In genomic region chr3:133998691-133999241, GRCh38 we compare ENCODE assay signal across 27 cellular contexts. TPM values are rescaled to one million over a fixed set of nuclear protein-coding genes. Genes with fewer than 3 reads are reported as not detected.
"Had no signal": no experiment of that assay in that cellular context is flagged by ENCODE, and none has a peak within 500 bp of the region (broad histone marks: within the 10 kb centered on the region; RNA-seq: fewer than 3 reads in every experiment).

No MANE protein-coding gene starts in this region.

- H3K27me3 ChIP-seq: ascending aorta, body of pancreas had no signal

- H3K36me3 Mint-ChIP-seq: activated naive CD4-positive, alpha-beta T cell treated with anti-CD3 and anti-CD28 coated beads, Interleukin-2, amount 50 U/mL, for 72 hours; T-cell had no signal

- ATAC-seq: activated CD4-positive, alpha-beta T cell treated with anti-CD3 and anti-CD28 coated beads for 36 hours; activated naive CD4-positive, alpha-beta T cell treated with anti-CD3 and anti-CD28 coated beads, Interleukin-2, amount 50 U/mL, for 72 hours; activated naive CD8-positive, alpha-beta T cell treated with anti-CD3 and anti-CD28 coated beads, Interleukin-2, amount 50 U/mL, for 24 hours; activated T-cell treated with anti-CD3 and anti-CD28 coated beads, Interleukin-2, amount 50 U/mL, for 4 hours; body of pancreas; Panc1; Right ventricle myocardium inferior; T-cell had no signal

- H3K36me3 ChIP-seq: ascending aorta had no signal

- H3K4me3 ChIP-seq: ascending aorta, body of pancreas, SK-N-MC had no signal

- H3K27ac ChIP-seq: ascending aorta, body of pancreas, SK-N-MC, VCaP had no signal

- H3K4me3 Mint-ChIP-seq: activated CD4-positive, alpha-beta memory T cell treated with anti-CD3 and anti-CD28 coated beads, Interleukin-2, amount 10 ng/mL, durations not matched to agents 7 days and 5 days; activated CD4-positive, alpha-beta T cell treated with anti-CD3 and anti-CD28 coated beads for 36 hours; activated naive CD8-positive, alpha-beta T cell treated with anti-CD3 and anti-CD28 coated beads, Interleukin-2, amount 50 U/mL, for 24 hours; activated T-cell treated with anti-CD3 and anti-CD28 coated beads, Interleukin-2, amount 50 U/mL, for 4 hours; T-cell had no signal

- H3K4me1 Mint-ChIP-seq: activated CD4-positive, alpha-beta memory T cell treated with anti-CD3 and anti-CD28 coated beads, Interleukin-2, amount 10 ng/mL, durations not matched to agents 7 days and 5 days; activated CD4-positive, alpha-beta T cell treated with anti-CD3 and anti-CD28 coated beads for 36 hours; activated naive CD8-positive, alpha-beta T cell treated with anti-CD3 and anti-CD28 coated beads, Interleukin-2, amount 50 U/mL, for 24 hours; T-cell had no signal

- H3K9me3 ChIP-seq: ascending aorta, body of pancreas had no signal

- H3K27ac Mint-ChIP-seq: activated CD4-positive, alpha-beta memory T cell treated with anti-CD3 and anti-CD28 coated beads, Interleukin-2, amount 10 ng/mL, durations not matched to agents 7 days and 5 days; activated CD4-positive, alpha-beta T cell treated with anti-CD3 and anti-CD28 coated beads for 36 hours; activated naive CD4-positive, alpha-beta T cell treated with anti-CD3 and anti-CD28 coated beads, Interleukin-2, amount 50 U/mL, for 72 hours; activated naive CD8-positive, alpha-beta T cell treated with anti-CD3 and anti-CD28 coated beads, Interleukin-2, amount 50 U/mL, for 24 hours; T-cell had no signal

- H3K9me3 Mint-ChIP-seq: activated CD4-positive, alpha-beta memory T cell treated with anti-CD3 and anti-CD28 coated beads, Interleukin-2, amount 10 ng/mL, durations not matched to agents 7 days and 5 days; activated naive CD4-positive, alpha-beta T cell treated with anti-CD3 and anti-CD28 coated beads, Interleukin-2, amount 50 U/mL, for 72 hours; activated naive CD8-positive, alpha-beta T cell treated with anti-CD3 and anti-CD28 coated beads, Interleukin-2, amount 50 U/mL, for 24 hours; T-cell had no signal

- H3K4me1 ChIP-seq: ascending aorta, body of pancreas had no signal

- DNase-seq: activated CD4-positive, alpha-beta memory T cell treated with anti-CD3 and anti-CD28 coated beads, Interleukin-2, amount 10 ng/mL, durations not matched to agents 7 days and 5 days; activated CD4-positive, alpha-beta T cell treated with anti-CD3 and anti-CD28 coated beads for 36 hours; activated CD4-positive, alpha-beta T cell treated with anti-CD3 and anti-CD28 coated beads, Interleukin-2, amount 50 U/mL, for 1 hour; activated effector memory CD4-positive, alpha-beta T cell treated with anti-CD3 and anti-CD28 coated beads, Interleukin-2, amount 50 U/mL, for 16 hours; activated naive CD4-positive, alpha-beta T cell treated with Interleukin-2 at 50 U/mL for 16 hours; activated naive CD8-positive, alpha-beta T cell treated with anti-CD3 and anti-CD28 coated beads, Interleukin-2, amount 50 U/mL, for 24 hours; activated T-cell treated with anti-CD3 and anti-CD28 coated beads, Interleukin-2, amount 50 U/mL, for 4 hours; amniotic stem cell; body of pancreas; IMR-90; Kasumi-1; KBM-7; NCI-H1048; NCI-H1930; NCI-H510A treated with DMSO at 0.1 percent for 48 hours; NCI-H69; NK-92 treated with Interleukin-12 subunit alpha and Interleukin-12 subunit beta, amount 100 ng/mL, for 24 hours; OCI-M1; RPMI8226; T-cell had no signal

RNA-seq across cellular contexts. Expression of gene SLCO2A1, which starts 31.0 kb away (rescaled TPM):
- total RNA-seq: activated CD4-positive, alpha-beta memory T cell treated with anti-CD3 and anti-CD28 coated beads, Interleukin-2, amount 10 ng/mL, durations not matched to agents 7 days and 5 days; activated CD4-positive, alpha-beta T cell treated with anti-CD3 and anti-CD28 coated beads for 36 hours; activated naive CD4-positive, alpha-beta T cell treated with anti-CD3 and anti-CD28 coated beads, Interleukin-2, amount 50 U/mL, for 72 hours; T-helper 2 cell treated with Interferon-gamma antibody and Interleukin-4, amounts not matched to agents 100 ng/mL and 5 ng/mL, for 36 hours had no signal
